Comparison of ENCODE assay signal across 8 cellular contexts in the genomic region with DNA sequence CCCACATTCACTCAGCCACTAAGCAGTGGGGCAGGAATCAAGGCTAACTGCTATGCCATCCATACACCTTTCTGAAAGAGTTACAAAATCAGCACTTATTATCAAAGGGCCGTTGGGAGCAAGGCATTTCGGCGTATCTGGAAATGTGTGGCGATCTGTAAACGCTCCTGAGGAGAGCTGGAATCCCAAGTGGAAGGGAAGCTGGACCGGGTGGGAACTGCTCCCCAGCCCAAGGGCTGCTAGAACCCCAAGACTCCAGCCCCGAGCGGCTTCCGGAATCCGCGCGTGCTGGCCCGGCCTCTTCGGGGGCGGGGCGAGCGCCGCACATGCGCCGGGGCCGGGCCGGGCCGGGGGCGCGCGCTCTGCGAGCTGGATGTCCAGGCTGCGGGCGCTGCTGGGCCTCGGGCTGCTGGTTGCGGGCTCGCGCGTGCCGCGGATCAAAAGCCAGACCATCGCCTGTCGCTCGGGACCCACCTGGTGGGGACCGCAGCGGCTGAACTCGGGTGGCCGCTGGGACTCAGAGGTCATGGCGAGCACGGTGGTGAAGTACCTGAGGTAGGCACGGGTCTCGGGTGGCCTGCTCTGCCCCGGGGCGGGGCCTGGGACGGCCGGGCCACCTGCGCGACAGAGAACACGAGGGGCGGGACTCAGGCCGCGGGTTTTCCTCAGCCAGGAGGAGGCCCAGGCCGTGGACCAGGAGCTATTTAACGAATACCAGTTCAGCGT. TPM values are rescaled to one million over a fixed set of nuclear protein-coding genes. Genes with fewer than 3 reads are reported as not detected.
DNase-seq lines count a peak whose midpoint lies in the region; TF ChIP-seq lines count a peak whose summit lies in the region.

A gene (plus strand): TSS at position 345 of the 726 bp plus-strand sequence. CDS start 29 bp downstream, at position 374.

- H3K27ac Mint-ChIP-seq in stimulated activated naive CD8-positive, alpha-beta T cell treated with anti-CD3 and anti-CD28 coated beads, Interleukin-15, Interleukin-2, amounts not matched to agents 100 ng/mL and 50 ng/mL, for 24 hours, result peak within 1 kb of the TSS; percentile 77

- POLR2A ChIA-PET in PC-9 (lab: Charles Lee; ENCODE audit: unreplicated experiment), result interaction anchor here (0.5 to 1.0 kb wide), 6 partner anchors 9 to 543 kb away, joined by 3 to 7 read pairs (median 4); a partner anchor contains a TSS

- no TSS peak for BruUV-seq in PC-9 (replicated peaks; lab: Mats Ljungman, UMichigan)

- peaks cover 35% of the 10 kb centered on the region for H3K4me1 Mint-ChIP-seq in stimulated activated naive CD8-positive, alpha-beta T cell treated with anti-CD3 and anti-CD28 coated beads, Interleukin-15, Interleukin-2, amounts not matched to agents 100 ng/mL and 50 ng/mL, for 24 hours (ENCODE audit: low read depth)

- WGBS in esophagus squamous epithelium, 2 donors, result 0 to 2% methylated on average over 9 to 10 of the region's 60 CpGs

- CTCF ChIA-PET in PC-9 (lab: Charles Lee), result interaction anchor here (0.8 kb wide), 1 partner anchor 9 kb away, joined by 3 read pairs; no protein-coding TSS in a partner anchor

- H3K27me3 Mint-ChIP-seq in stimulated activated naive CD8-positive, alpha-beta T cell treated with anti-CD3 and anti-CD28 coated beads, Interleukin-15, Interleukin-2, amounts not matched to agents 100 ng/mL and 50 ng/mL, for 24 hours, result no peaks in the 10 kb centered on the region

- intact Hi-C loops in PC-9 (cut with micrococcal nuclease; ENCODE audit: unreplicated experiment) (no loop called here), esophagus squamous epithelium (cut with DNase I) (no loop called here)

- in situ Hi-C loops in Caki2 (cut with HindIII; ENCODE audit: low pct_unique_long_range_greater_than_20kb, low sequenced_read_pairs), result no loop called here

- H3K27ac ChIP-seq in PC-9 (peak within 1 kb of the TSS; percentile 49), esophagus squamous epithelium (peak within 1 kb of the TSS; percentile 83 to 90 (median 88))

- H3F3A ChIP-seq in PC-9 (ENCODE audit: insufficient read depth, low read depth), result peaks cover 39% of the 10 kb centered on the region; the same call in 1 of the 2 replicates

- H2AFZ ChIP-seq in PC-9, result peak within 1 kb of the TSS; percentile 92

- H3K4me3 Mint-ChIP-seq in stimulated activated naive CD8-positive, alpha-beta T cell treated with anti-CD3 and anti-CD28 coated beads, Interleukin-15, Interleukin-2, amounts not matched to agents 100 ng/mL and 50 ng/mL, for 24 hours, result peak within 1 kb of the TSS; percentile 80

- no peaks in the 10 kb centered on the region for H4K20me1 ChIP-seq in PC-9 (ENCODE audit: insufficient read depth)

- H3K4me2 ChIP-seq in PC-9, result peak within 1 kb of the TSS; percentile 78

- peaks cover 40% of the 10 kb centered on the region for H3K36me3 Mint-ChIP-seq in stimulated activated naive CD8-positive, alpha-beta T cell treated with anti-CD3 and anti-CD28 coated beads, Interleukin-15, Interleukin-2, amounts not matched to agents 100 ng/mL and 50 ng/mL, for 24 hours (ENCODE audit: low read depth)

- H3K27me3 ChIP-seq in PC-9 (ENCODE audit: insufficient read depth, low read depth) (no peaks in the 10 kb centered on the region), esophagus squamous epithelium (no peaks in the 10 kb centered on the region)

- peaks cover 11% of the 10 kb centered on the region for H3K79me2 ChIP-seq in PC-9 (ENCODE audit: low read depth)

- H3K9me2 ChIP-seq in PC-9 (ENCODE audit: insufficient read depth), result no peaks in the 10 kb centered on the region

- H3K36me3 ChIP-seq in PC-9 (ENCODE audit: low read depth) (peaks cover 5% of the 10 kb centered on the region; the same call in 1 of the 2 replicates), esophagus squamous epithelium (peaks cover 6 to 39% (median 9%) of the 10 kb centered on the region in 3 donors)

- DNase-seq in Caki2 (ENCODE audit: low read depth) (peak; percentile 66), GM20000 (ENCODE audit: low spot score) (peak; percentile 90), HUDEP-2 (lab: John Stamatoyannopoulos, UW; ENCODE audit: unreplicated experiment in 76 of 76) (peak in 56 of 76 experiments; percentile 6 to 73 (median 47)), PC-9 (peak in 1 of 2 experiments; percentile 80), activated T-helper 1 cell treated with Interleukin-2 at 50 U/mL for 16 hours (ENCODE audit: low read depth) (peak; percentile 62), esophagus squamous epithelium (lab: John Stamatoyannopoulos, UW) (no peak), myocyte (ENCODE audit: low read depth) (peak; percentile 77)

- TF ChIP-seq POLR2A in esophagus squamous epithelium (IDR thresholded peaks at IDR 0.05), result peak in 2 of 4 donors; percentile 31 to 74

- H3K9me3 Mint-ChIP-seq in stimulated activated naive CD8-positive, alpha-beta T cell treated with anti-CD3 and anti-CD28 coated beads, Interleukin-15, Interleukin-2, amounts not matched to agents 100 ng/mL and 50 ng/mL, for 24 hours, result no peaks in the 10 kb centered on the region

- TF ChIP-seq CTCF in GM20000 (IDR thresholded peaks at IDR 0.05; ENCODE audit: extremely low read depth, missing control alignments), result no peak
- TF ChIP-seq CTCF in PC-9 (conservative IDR thresholded peaks at IDR 0.05), result no peak
- no peak for TF ChIP-seq CTCF in esophagus squamous epithelium (IDR thresholded peaks at IDR 0.05)

- peaks cover 8% of the 10 kb centered on the region for H3K4me1 ChIP-seq in PC-9 (replicated peaks; ENCODE audit: insufficient read depth)
- peaks cover 5 to 24% (median 15%) of the 10 kb centered on the region in 3 donors for H3K4me1 ChIP-seq in esophagus squamous epithelium

- H3K9me3 ChIP-seq in PC-9 (ENCODE audit: insufficient read depth, low read depth), result no peaks in the 10 kb centered on the region
- H3K9me3 ChIP-seq in esophagus squamous epithelium, result no peaks in the 10 kb centered on the region

- H3K4me3 ChIP-seq in PC-9, result peak within 1 kb of the TSS; percentile 76
- peak within 1 kb of the TSS; percentile 63 to 95 (median 75) for H3K4me3 ChIP-seq in esophagus squamous epithelium

RNA-seq across cellular contexts. Expression of the gene that starts here (rescaled TPM):
- total RNA-seq in Caki2 (2014; rRNA removed; shearing (Covaris generic); ENCODE audit: low replicate concordance), result 142 and 150 TPM in 2 replicates
- total RNA-seq in PC-9 (2021) (83.9 and 90.3 TPM in 2 replicates), esophagus squamous epithelium (10 to 100 TPM; 36.5 to 64.4 (median 52.8) TPM), myocyte (51.9 and 55.3 TPM in 2 replicates)
- polyA plus RNA-seq in myocyte (2012), result 81.4 TPM
